Comparison of ENCODE assay signal across 9 cellular contexts in genomic region chr16:67100569-67101300, GRCh38. TPM values are rescaled to one million over a fixed set of nuclear protein-coding genes. Genes with fewer than 3 reads are reported as not detected.
DNase-seq lines count a peak whose midpoint lies in the region; ATAC-seq and TF ChIP-seq lines count a peak whose summit lies in the region.
"Had no signal": no experiment of that assay in that cellular context is flagged by ENCODE, and none has a peak within 500 bp of the region (broad histone marks: within the 10 kb centered on the region; RNA-seq: fewer than 3 reads in every experiment).

No MANE protein-coding gene starts in this region.

- H3K9me3 Mint-ChIP-seq in T-helper 2 cell treated with Interferon-gamma antibody and Interleukin-4, amounts not matched to agents 5 μg/mL and 100 μg/mL, for 36 hours: no peaks in the 10 kb centered on the region

- no peaks in the 10 kb centered on the region for H3K27me3 Mint-ChIP-seq in T-helper 2 cell treated with Interferon-gamma antibody and Interleukin-4, amounts not matched to agents 5 μg/mL and 100 μg/mL, for 36 hours (ENCODE audit: low read depth)

- H3K4me1 Mint-ChIP-seq in T-helper 2 cell treated with Interferon-gamma antibody and Interleukin-4, amounts not matched to agents 5 μg/mL and 100 μg/mL, for 36 hours (ENCODE audit: low read depth): peaks cover 2% of the 10 kb centered on the region

- H3K36me3 Mint-ChIP-seq in T-helper 2 cell treated with Interferon-gamma antibody and Interleukin-4, amounts not matched to agents 5 μg/mL and 100 μg/mL, for 36 hours (ENCODE audit: low read depth): peaks cover 19% of the 10 kb centered on the region

- no peak for ATAC-seq in GM21528 (IDR thresholded peaks at IDR 0.05; ENCODE audit: low FRiP score, unreplicated experiment)
- ATAC-seq in GM21737 (IDR thresholded peaks at IDR 0.05; ENCODE audit: unreplicated experiment): no peak

- no peak overlapping the region for H3K27ac Mint-ChIP-seq in T-helper 2 cell treated with Interferon-gamma antibody and Interleukin-4, amounts not matched to agents 5 μg/mL and 100 μg/mL, for 36 hours

- peak; percentile 14 for TF ChIP-seq CTCF in HFF-Myc (IDR thresholded peaks at IDR 0.05; ENCODE audit: low read depth, low read length, missing control alignments)

- DNase-seq in COR-L47 (lab: John Stamatoyannopoulos, UW): peak; percentile 4
- no peak for DNase-seq in HFF-Myc (ENCODE audit: extremely low read depth, low read depth)
- peak; percentile 15 for DNase-seq in amniotic stem cell (lab: John Stamatoyannopoulos, UW)
- peak; percentile 13 to 14 for DNase-seq in lung microvascular endothelial cell (ENCODE audit: low read depth in 2 of 2)
- DNase-seq in T-helper 2 cell treated with Interferon-gamma antibody and Interleukin-4, amounts not matched to agents 5 μg/mL and 100 μg/mL, for 36 hours (ENCODE audit: low spot score): no peak
- no peak for DNase-seq in ecto neural progenitor cell (ENCODE audit: low spot score)
- DNase-seq: stimulated activated CD4-positive, alpha-beta T cell treated with anti-CD3 and anti-CD28 coated beads, Interleukin-4, amount 100 ng/mL, for 4 hours had no signal

- no peak overlapping the region for H3K4me3 ChIP-seq in HFF-Myc (replicated peaks; ENCODE audit: low read depth, low read length)

- no peak overlapping the region for H3K4me3 Mint-ChIP-seq in T-helper 2 cell treated with Interferon-gamma antibody and Interleukin-4, amounts not matched to agents 5 μg/mL and 100 μg/mL, for 36 hours

RNA-seq across cellular contexts. Expression of gene PHAF1, which starts 9.0 kb away (rescaled TPM):
- 7.2 and 12.7 TPM in 2 replicates for total RNA-seq in lung microvascular endothelial cell

RNA-seq across cellular contexts. Expression of gene B3GNT9, which starts 50.1 kb away (rescaled TPM):
- 3.5 and 6.3 TPM in 2 replicates for total RNA-seq in lung microvascular endothelial cell

RNA-seq across cellular contexts. Expression of gene TRADD, which starts 59.0 kb away (rescaled TPM):
- 10.7 and 16.3 TPM in 2 replicates for total RNA-seq in lung microvascular endothelial cell

RNA-seq across cellular contexts. Expression of gene FBXL8, which starts 59.0 kb away (rescaled TPM):
- 4.1 and 5.6 TPM in 2 replicates for total RNA-seq in lung microvascular endothelial cell

Comparison
In these comparisons a context has a peak if more than half of its experiments do, and no peak if none do; other contexts are left out.
1. DNase-seq: peak in COR-L47 (single experiment), amniotic stem cell (single experiment) and lung microvascular endothelial cell (2 of 2); none in HFF-Myc (single experiment), T-helper 2 cell treated with Interferon-gamma antibody and Interleukin-4, amounts not matched to agents 5 μg/mL and 100 μg/mL, for 36 hours (single experiment) and ecto neural progenitor cell (single experiment).